1 cellular context compared by ENCODE assay signal in genomic region chr3:73674280-73674679, GRCh38.
TF ChIP-seq lines count a peak whose summit lies in the region.

No MANE protein-coding gene starts in this region.

TF ChIP-seq in H1, 55 proteins besides CTCF, POLR2A, EP300 and RAD21:
- TF ChIP-seq SRF (IDR thresholded peaks at IDR 0.05; ENCODE audit: low read depth, low read length) (no peak), POLR2AphosphoS5 (IDR thresholded peaks at IDR 0.05; ENCODE audit: low read depth, low read length) (no peak), MAX (IDR thresholded peaks at IDR 0.05) (no peak), RXRA (IDR thresholded peaks at IDR 0.05; ENCODE audit: insufficient read depth, low read depth, low read length) (no peak), SAP30 (IDR thresholded peaks at IDR 0.05; ENCODE audit: insufficient read depth, insufficient replicate concordance, low read length) (no peak), HDAC2 (IDR thresholded peaks at IDR 0.05; ENCODE audit: borderline replicate concordance in 1 of 2, low read depth in 2 of 2, low read length in 2 of 2) (no peak), KDM1A (IDR thresholded peaks at IDR 0.05; ENCODE audit: borderline replicate concordance, low read length) (no peak), JUND (IDR thresholded peaks at IDR 0.05; ENCODE audit: low read length) (no peak), RBBP5 (IDR thresholded peaks at IDR 0.05; ENCODE audit: borderline replicate concordance, low read depth, low read length) (no peak), POU5F1 (IDR thresholded peaks at IDR 0.05; ENCODE audit: low read depth, low read length) (no peak), CBX5 (IDR thresholded peaks at IDR 0.05; ENCODE audit: low read depth, low read length) (no peak), GABPA (IDR thresholded peaks at IDR 0.05; ENCODE audit: borderline replicate concordance, insufficient read depth, low read length) (no peak), CTBP2 (IDR thresholded peaks at IDR 0.05; ENCODE audit: borderline replicate concordance, insufficient read depth, insufficient read length, low read length) (no peak), JUN (IDR thresholded peaks at IDR 0.05; ENCODE audit: low read depth, low read length) (no peak), SP2 (IDR thresholded peaks at IDR 0.05; ENCODE audit: low read length) (no peak)
- TF ChIP-seq, protein P1, sequence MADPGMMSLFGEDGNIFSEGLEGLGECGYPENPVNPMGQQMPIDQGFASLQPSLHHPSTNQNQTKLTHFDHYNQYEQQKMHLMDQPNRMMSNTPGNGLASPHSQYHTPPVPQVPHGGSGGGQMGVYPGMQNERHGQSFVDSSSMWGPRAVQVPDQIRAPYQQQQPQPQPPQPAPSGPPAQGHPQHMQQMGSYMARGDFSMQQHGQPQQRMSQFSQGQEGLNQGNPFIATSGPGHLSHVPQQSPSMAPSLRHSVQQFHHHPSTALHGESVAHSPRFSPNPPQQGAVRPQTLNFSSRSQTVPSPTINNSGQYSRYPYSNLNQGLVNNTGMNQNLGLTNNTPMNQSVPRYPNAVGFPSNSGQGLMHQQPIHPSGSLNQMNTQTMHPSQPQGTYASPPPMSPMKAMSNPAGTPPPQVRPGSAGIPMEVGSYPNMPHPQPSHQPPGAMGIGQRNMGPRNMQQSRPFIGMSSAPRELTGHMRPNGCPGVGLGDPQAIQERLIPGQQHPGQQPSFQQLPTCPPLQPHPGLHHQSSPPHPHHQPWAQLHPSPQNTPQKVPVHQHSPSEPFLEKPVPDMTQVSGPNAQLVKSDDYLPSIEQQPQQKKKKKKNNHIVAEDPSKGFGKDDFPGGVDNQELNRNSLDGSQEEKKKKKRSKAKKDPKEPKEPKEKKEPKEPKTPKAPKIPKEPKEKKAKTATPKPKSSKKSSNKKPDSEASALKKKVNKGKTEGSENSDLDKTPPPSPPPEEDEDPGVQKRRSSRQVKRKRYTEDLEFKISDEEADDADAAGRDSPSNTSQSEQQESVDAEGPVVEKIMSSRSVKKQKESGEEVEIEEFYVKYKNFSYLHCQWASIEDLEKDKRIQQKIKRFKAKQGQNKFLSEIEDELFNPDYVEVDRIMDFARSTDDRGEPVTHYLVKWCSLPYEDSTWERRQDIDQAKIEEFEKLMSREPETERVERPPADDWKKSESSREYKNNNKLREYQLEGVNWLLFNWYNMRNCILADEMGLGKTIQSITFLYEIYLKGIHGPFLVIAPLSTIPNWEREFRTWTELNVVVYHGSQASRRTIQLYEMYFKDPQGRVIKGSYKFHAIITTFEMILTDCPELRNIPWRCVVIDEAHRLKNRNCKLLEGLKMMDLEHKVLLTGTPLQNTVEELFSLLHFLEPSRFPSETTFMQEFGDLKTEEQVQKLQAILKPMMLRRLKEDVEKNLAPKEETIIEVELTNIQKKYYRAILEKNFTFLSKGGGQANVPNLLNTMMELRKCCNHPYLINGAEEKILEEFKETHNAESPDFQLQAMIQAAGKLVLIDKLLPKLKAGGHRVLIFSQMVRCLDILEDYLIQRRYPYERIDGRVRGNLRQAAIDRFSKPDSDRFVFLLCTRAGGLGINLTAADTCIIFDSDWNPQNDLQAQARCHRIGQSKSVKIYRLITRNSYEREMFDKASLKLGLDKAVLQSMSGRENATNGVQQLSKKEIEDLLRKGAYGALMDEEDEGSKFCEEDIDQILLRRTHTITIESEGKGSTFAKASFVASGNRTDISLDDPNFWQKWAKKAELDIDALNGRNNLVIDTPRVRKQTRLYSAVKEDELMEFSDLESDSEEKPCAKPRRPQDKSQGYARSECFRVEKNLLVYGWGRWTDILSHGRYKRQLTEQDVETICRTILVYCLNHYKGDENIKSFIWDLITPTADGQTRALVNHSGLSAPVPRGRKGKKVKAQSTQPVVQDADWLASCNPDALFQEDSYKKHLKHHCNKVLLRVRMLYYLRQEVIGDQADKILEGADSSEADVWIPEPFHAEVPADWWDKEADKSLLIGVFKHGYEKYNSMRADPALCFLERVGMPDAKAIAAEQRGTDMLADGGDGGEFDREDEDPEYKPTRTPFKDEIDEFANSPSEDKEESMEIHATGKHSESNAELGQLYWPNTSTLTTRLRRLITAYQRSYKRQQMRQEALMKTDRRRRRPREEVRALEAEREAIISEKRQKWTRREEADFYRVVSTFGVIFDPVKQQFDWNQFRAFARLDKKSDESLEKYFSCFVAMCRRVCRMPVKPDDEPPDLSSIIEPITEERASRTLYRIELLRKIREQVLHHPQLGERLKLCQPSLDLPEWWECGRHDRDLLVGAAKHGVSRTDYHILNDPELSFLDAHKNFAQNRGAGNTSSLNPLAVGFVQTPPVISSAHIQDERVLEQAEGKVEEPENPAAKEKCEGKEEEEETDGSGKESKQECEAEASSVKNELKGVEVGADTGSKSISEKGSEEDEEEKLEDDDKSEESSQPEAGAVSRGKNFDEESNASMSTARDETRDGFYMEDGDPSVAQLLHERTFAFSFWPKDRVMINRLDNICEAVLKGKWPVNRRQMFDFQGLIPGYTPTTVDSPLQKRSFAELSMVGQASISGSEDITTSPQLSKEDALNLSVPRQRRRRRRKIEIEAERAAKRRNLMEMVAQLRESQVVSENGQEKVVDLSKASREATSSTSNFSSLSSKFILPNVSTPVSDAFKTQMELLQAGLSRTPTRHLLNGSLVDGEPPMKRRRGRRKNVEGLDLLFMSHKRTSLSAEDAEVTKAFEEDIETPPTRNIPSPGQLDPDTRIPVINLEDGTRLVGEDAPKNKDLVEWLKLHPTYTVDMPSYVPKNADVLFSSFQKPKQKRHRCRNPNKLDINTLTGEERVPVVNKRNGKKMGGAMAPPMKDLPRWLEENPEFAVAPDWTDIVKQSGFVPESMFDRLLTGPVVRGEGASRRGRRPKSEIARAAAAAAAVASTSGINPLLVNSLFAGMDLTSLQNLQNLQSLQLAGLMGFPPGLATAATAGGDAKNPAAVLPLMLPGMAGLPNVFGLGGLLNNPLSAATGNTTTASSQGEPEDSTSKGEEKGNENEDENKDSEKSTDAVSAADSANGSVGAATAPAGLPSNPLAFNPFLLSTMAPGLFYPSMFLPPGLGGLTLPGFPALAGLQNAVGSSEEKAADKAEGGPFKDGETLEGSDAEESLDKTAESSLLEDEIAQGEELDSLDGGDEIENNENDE (IDR thresholded peaks at IDR 0.05; ENCODE audit: insufficient replicate concordance, low read length): no peak
- TF ChIP-seq, protein P2, sequence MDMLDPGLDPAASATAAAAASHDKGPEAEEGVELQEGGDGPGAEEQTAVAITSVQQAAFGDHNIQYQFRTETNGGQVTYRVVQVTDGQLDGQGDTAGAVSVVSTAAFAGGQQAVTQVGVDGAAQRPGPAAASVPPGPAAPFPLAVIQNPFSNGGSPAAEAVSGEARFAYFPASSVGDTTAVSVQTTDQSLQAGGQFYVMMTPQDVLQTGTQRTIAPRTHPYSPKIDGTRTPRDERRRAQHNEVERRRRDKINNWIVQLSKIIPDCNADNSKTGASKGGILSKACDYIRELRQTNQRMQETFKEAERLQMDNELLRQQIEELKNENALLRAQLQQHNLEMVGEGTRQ (IDR thresholded peaks at IDR 0.05; ENCODE audit: low read length): no peak
